Comparison of ENCODE assay signal across 9 cellular contexts in the genomic region with DNA sequence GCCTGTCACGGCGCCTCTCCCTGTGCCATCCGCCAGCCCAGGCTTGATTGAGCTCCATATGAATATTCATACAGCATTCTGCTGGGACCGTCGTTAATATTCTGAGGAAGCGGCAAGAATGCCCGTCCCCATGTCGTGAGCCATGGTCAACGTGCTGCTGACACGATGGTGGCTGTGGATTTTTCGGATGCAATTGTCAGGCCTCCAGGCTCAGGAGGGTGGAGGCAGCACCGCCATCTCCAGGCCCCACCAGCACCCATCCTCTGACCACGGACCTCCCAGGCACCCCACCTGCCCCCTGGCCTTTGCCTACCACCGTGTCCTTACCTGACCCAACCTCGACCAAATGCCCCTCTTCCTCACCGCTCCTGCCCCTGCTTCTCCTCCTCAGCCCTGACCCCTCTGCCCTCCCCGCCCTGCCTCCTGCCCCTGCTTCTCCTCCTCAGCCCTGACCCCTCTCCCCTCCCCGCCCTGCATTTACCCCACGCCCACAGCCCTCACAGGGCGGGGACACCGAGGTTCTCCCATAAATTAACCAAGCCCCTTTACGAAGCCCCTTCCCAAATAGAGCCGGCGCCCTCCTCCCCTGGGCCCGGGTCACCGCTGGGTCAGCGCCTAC. TPM values are rescaled to one million over a fixed set of nuclear protein-coding genes. Genes with fewer than 3 reads are reported as not detected.
DNase-seq lines count a peak whose midpoint lies in the region; ATAC-seq and TF ChIP-seq lines count a peak whose summit lies in the region.
"Had no signal": no experiment of that assay in that cellular context is flagged by ENCODE, and none has a peak within 500 bp of the region (broad histone marks: within the 10 kb centered on the region; RNA-seq: fewer than 3 reads in every experiment).

No MANE protein-coding gene starts in this region.

- CTCF ChIA-PET in mammary epithelial cell (lab: Charles Lee; ENCODE audit: low non-redundant PET) = interaction anchor here (0.6 kb wide), 1 partner anchor 77 kb away, joined by 6 read pairs; no protein-coding TSS in a partner anchor

- DNase-seq in mammary epithelial cell (no peak), natural killer cell (no peak), G401 (ENCODE audit: low spot score) (no peak), A172 (ENCODE audit: low spot score) (no peak), AG08396 (ENCODE audit: low spot score) (no peak)
- DNase-seq: activated CD4-positive, alpha-beta T cell treated with anti-CD3 and anti-CD28 coated beads for 1 hour had no signal

- H3K9me3 ChIP-seq in BLaER1 (no peaks in the 10 kb centered on the region), HUES64 (ENCODE audit: insufficient read depth, low read depth, low read length) (no peaks in the 10 kb centered on the region), mammary epithelial cell (replicated peaks; ENCODE audit: insufficient read depth, low read length) (no peaks in the 10 kb centered on the region)

- no TSS peak for BruUV-seq in mammary epithelial cell (replicated peaks; lab: Mats Ljungman, UMichigan)

- peaks cover 93% of the 10 kb centered on the region for H3K4me1 ChIP-seq in BLaER1
- peaks cover 34% of the 10 kb centered on the region for H3K4me1 ChIP-seq in HUES64 (ENCODE audit: insufficient read depth, low read length)
- peaks cover 53% of the 10 kb centered on the region for H3K4me1 ChIP-seq in mammary epithelial cell (ENCODE audit: insufficient read depth, low read length)

- H3K27ac Mint-ChIP-seq in natural killer cell = peak overlapping the region; percentile 97

- H3K27me3 ChIP-seq in BLaER1 = no peaks in the 10 kb centered on the region
- H3K27me3 ChIP-seq in HUES64 (ENCODE audit: insufficient read depth, low read length) = no peaks in the 10 kb centered on the region
- H3K27me3 ChIP-seq in mammary epithelial cell (ENCODE audit: insufficient read depth, low read length) = no peaks in the 10 kb centered on the region

- dilution Hi-C loops in mammary epithelial cell (cut with HindIII; ENCODE audit: low sequenced_read_pairs) = no loop called here

- no peaks in the 10 kb centered on the region for H3K9me3 Mint-ChIP-seq in natural killer cell

- peak overlapping the region; percentile 85 for H3K4me3 Mint-ChIP-seq in natural killer cell

- H4K20me1 ChIP-seq in BLaER1 (no peaks in the 10 kb centered on the region), mammary epithelial cell (ENCODE audit: insufficient read depth, low read length) (no peaks in the 10 kb centered on the region)

- peak overlapping the region; percentile 71 for H3K9ac ChIP-seq in BLaER1
- H3K9ac ChIP-seq in HUES64 (ENCODE audit: low read depth, low read length) = 0 out of 2 replicates have a peak overlapping the region, but pooled peaks have one; percentile 62
- no peak overlapping the region for H3K9ac ChIP-seq in mammary epithelial cell (ENCODE audit: insufficient read depth, low read length)

- in situ Hi-C loops in mammary epithelial cell (cut with MboI; ENCODE audit: low sequenced_read_pairs in 2 of 2) = no loop called here
- in situ Hi-C loops in G401 (cut with HindIII; ENCODE audit: low sequenced_read_pairs) = no loop called here

- no peaks in the 10 kb centered on the region for H3K27me3 Mint-ChIP-seq in natural killer cell (ENCODE audit: low read depth in 2 of 2)

- ATAC-seq in natural killer cell = no peak
- no peak for ATAC-seq in HG02938 (IDR thresholded peaks at IDR 0.05; ENCODE audit: unreplicated experiment)

- peak overlapping the region; percentile 61 for H2AFZ ChIP-seq in mammary epithelial cell (ENCODE audit: low read depth, low read length)

- WGBS in HUES64 = 65% methylated on average over 27 of the region's 27 CpGs
- WGBS in mammary epithelial cell (ENCODE audit: low coverage, missing lambda C conversion rate) = 48% methylated on average over 11 of the region's 27 CpGs

- H3K4me2 ChIP-seq in BLaER1 (peak overlapping the region; percentile 89), mammary epithelial cell (ENCODE audit: insufficient read depth, low read depth, low read length) (peak overlapping the region; percentile 69)

- TF ChIP-seq CTCF in mammary epithelial cell (conservative IDR thresholded peaks at IDR 0.05 in 1 of 2, IDR thresholded peaks at IDR 0.05 in 1 of 2; ENCODE audit: extremely low read depth in 1 of 2, insufficient read depth in 1 of 2, low read depth in 1 of 2, low read length in 2 of 2) (no peak), natural killer cell (IDR thresholded peaks at IDR 0.05) (no peak)

- intact Hi-C loops in mammary epithelial cell (cut with micrococcal nuclease) (loop anchor here (1.0 to 5.0 kb wide), 3 partner anchors 10 to 201 kb away; a partner anchor contains a TSS), natural killer cell (cut with micrococcal nuclease) (loop anchor here (1.0 kb wide), 1 partner anchor 11 kb away; no protein-coding TSS in a partner anchor)

- no peaks in the 10 kb centered on the region for H3K36me3 ChIP-seq in BLaER1
- H3K36me3 ChIP-seq in HUES64 (ENCODE audit: insufficient read depth, low read length) = no peaks in the 10 kb centered on the region
- H3K36me3 ChIP-seq in mammary epithelial cell (ENCODE audit: insufficient read depth, low read length) = no peaks in the 10 kb centered on the region

- H3K4me3 ChIP-seq in BLaER1 (peak overlapping the region; percentile 61), HUES64 (ENCODE audit: low read length) (peak overlapping the region; percentile 60), mammary epithelial cell (replicated peaks in 1 of 3; ENCODE audit: insufficient read depth in 1 of 3, low read depth in 2 of 3, low read length in 3 of 3) (no peak overlapping the region)

- H3K4me1 Mint-ChIP-seq in natural killer cell = peaks cover 19 to 71% of the 10 kb centered on the region in 2 donors

- no peaks in the 10 kb centered on the region for H3K36me3 Mint-ChIP-seq in natural killer cell

- H3K27ac ChIP-seq in BLaER1 (peak overlapping the region; percentile 86), HUES64 (ENCODE audit: low read depth, low read length) (peak overlapping the region; percentile 83), mammary epithelial cell (ENCODE audit: insufficient read depth, low read depth, low read length) (no peak overlapping the region)

- H3K79me2 ChIP-seq in mammary epithelial cell (ENCODE audit: insufficient read depth, low read length) = no peaks in the 10 kb centered on the region

RNA-seq across cellular contexts. Expression of a gene that starts 9.9 kb away (rescaled TPM):
- 31.5 TPM for polyA plus RNA-seq in HUES64 (2013, experiment 1 of 2)
- 29.2 TPM for polyA plus RNA-seq in HUES64 (2013, experiment 2 of 2)
- total RNA-seq in mammary epithelial cell = 10 to 100 TPM; 33.8 to 49.8 TPM
- 27.9 TPM for polyA plus RNA-seq in mammary epithelial cell
- 25.5 TPM for polyA minus RNA-seq in mammary epithelial cell
- total RNA-seq in natural killer cell = 10 to 100 TPM; 19.5 to 34.3 (median 33.6) TPM
- total RNA-seq in G401 (2014; rRNA removed; shearing (Covaris generic)) = 48.3 and 51.4 TPM in 2 replicates
- total RNA-seq in A172 (2014; rRNA removed; shearing (Covaris generic)) = 70.4 and 81.1 TPM in 2 replicates

RNA-seq across cellular contexts. Expression of a gene that starts 13.7 kb away (rescaled TPM):
- 6.4 TPM for polyA plus RNA-seq in HUES64 (2013, experiment 1 of 2)
- polyA plus RNA-seq in HUES64 (2013, experiment 2 of 2) = 7.7 TPM
- total RNA-seq in mammary epithelial cell (10 to 100 TPM; 14.1 to 27.3 TPM), natural killer cell (10 to 100 TPM; 14.5 to 21.6 (median 21.2) TPM)
- polyA plus RNA-seq in mammary epithelial cell = 6.7 TPM
- polyA minus RNA-seq in mammary epithelial cell = 13.1 TPM
- 12.8 and 13.9 TPM in 2 replicates for total RNA-seq in G401 (2014; rRNA removed; shearing (Covaris generic))
- 34.2 and 41.6 TPM in 2 replicates for total RNA-seq in A172 (2014; rRNA removed; shearing (Covaris generic))

Comparison
In these comparisons a context has a peak if more than half of its experiments do, and no peak if none do; other contexts are left out.
1. H3K4me3 ChIP-seq: peak in BLaER1 (single experiment) and HUES64 (single experiment); none in mammary epithelial cell (0 of 3).